In the genomic region with DNA sequence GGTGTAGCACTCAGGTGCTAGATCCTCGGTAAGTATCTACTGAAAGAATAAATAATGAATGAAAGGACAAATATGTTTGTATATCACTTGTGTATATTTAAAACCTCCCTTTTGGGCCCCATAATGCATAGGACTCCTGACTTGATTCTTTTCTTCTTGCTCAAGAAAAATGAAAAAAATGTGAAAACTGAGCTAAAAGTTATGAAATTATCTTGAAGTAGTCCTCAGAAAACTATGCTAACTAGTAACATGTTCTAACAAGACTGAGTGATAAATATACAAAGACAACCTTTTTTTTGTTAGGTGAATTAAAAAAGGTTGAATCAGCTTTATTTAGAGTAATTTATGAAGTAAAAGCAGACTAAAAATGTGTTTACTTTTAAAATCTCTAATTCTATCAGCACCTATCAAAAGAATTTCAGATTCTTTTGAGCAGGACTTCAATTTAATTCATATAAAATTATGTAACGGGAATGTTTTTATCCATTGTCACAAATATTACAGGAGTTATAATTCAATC, we compare ENCODE assay signal across 26 cellular contexts.
A peak's percentile ranks its signal among the peaks of the same experiment; 100 is the strongest.
DNase-seq lines count a peak whose midpoint lies in the region; TF ChIP-seq lines count a peak whose summit lies in the region.
"Had no signal": no experiment of that assay in that cellular context is flagged by ENCODE, and none has a peak within 500 bp of the region (broad histone marks: within the 10 kb centered on the region; RNA-seq: fewer than 3 reads in every experiment).

No MANE protein-coding gene starts in this region.

- H3K4me2 ChIP-seq in KMS-11: 0 out of 2 replicates have a peak overlapping the region, but pooled peaks have one; percentile 61

- TF ChIP-seq CTCF in KMS-11 (conservative IDR thresholded peaks at IDR 0.05; ENCODE audit: low read depth, low read length): no peak

- no peak overlapping the region for H3K4me3 ChIP-seq in KMS-11 (IDR thresholded peaks at IDR 0.05; ENCODE audit: insufficient read depth, low read depth, low read length)
- H3K4me3 ChIP-seq in adipocyte (ENCODE audit: low read length): no peak overlapping the region
- H3K4me3 ChIP-seq: PC-9 had no signal

- H3K4me1 ChIP-seq in KMS-11 (ENCODE audit: low read depth, poor library complexity, severe bottlenecking) (peaks cover 40% of the 10 kb centered on the region), adipocyte (ENCODE audit: control insufficient read depth, insufficient read depth, low read length) (peaks cover 63% of the 10 kb centered on the region)
- H3K4me1 ChIP-seq: BE2C had no signal

- H3K27me3 ChIP-seq in KMS-11 (ENCODE audit: insufficient read depth, low read depth): no peaks in the 10 kb centered on the region
- H3K27me3 ChIP-seq in adipocyte (replicated peaks; ENCODE audit: control insufficient read depth, insufficient read depth, low read length): no peaks in the 10 kb centered on the region
- H3K27me3 ChIP-seq: BE2C had no signal

- no peak overlapping the region for H2AFZ ChIP-seq in KMS-11 (ENCODE audit: low read depth)
- H2AFZ ChIP-seq: PC-9 had no signal

- DNase-seq in adipocyte (ENCODE audit: low read depth) (peak; percentile 72), dedifferentiated amniotic fluid mesenchymal stem cell (ENCODE audit: extremely low spot score) (peak; percentile 29), iris pigment epithelial cell (ENCODE audit: low read depth) (peak; percentile 37), NCI-H2196 (lab: John Stamatoyannopoulos, UW; ENCODE audit: unreplicated experiment) (no peak), germinal center (ENCODE audit: low spot score) (no peak), NCI-H187 treated with DMSO at 0.1 percent for 48 hours (lab: John Stamatoyannopoulos, UW) (no peak)
- DNase-seq in activated CD8-positive, alpha-beta memory T cell treated with anti-CD3 and anti-CD28 coated beads for 24 hours: no peak
- DNase-seq: BE2C; Calu3; CD8-positive, alpha-beta memory T cell; DMS153; DND-41; HCEC 1CT; MM.1S; NCI-H1048; NCI-H1417; NCI-H1694; NCI-H2081; NCI-H446 treated with DMSO at 0.1 percent for 48 hours; NCI-H82; NK-92 treated with Interleukin-12 subunit alpha and Interleukin-12 subunit beta, amount 100 ng/mL, for 24 hours; PC-9; RPMI8226; SHP77 treated with DMSO at 0.1 percent for 48 hours had no signal

- H3K9me3 ChIP-seq in adipocyte (ENCODE audit: control insufficient read depth, low read length): no peaks in the 10 kb centered on the region
- H3K9me3 ChIP-seq: BE2C had no signal

- H4K20me1 ChIP-seq in KMS-11 (ENCODE audit: insufficient read depth): no peaks in the 10 kb centered on the region

- H3K36me3 ChIP-seq in KMS-11 (ENCODE audit: insufficient read depth): no peaks in the 10 kb centered on the region
- no peaks in the 10 kb centered on the region for H3K36me3 ChIP-seq in adipocyte (ENCODE audit: control insufficient read depth, insufficient read depth, low read length, severe bottlenecking)
- H3K36me3 ChIP-seq: BE2C had no signal

- H3K79me2 ChIP-seq in KMS-11 (ENCODE audit: insufficient read depth, low read depth): no peaks in the 10 kb centered on the region

- H3K27ac ChIP-seq in KMS-11: no peak overlapping the region
- H3K27ac ChIP-seq: HL-60 had no signal

- H3K9ac ChIP-seq in KMS-11 (no peak overlapping the region), adipocyte (ENCODE audit: low read length) (no peak overlapping the region)

Comparison
In these comparisons a context has a peak if more than half of its experiments do, and no peak if none do; other contexts are left out.
1. DNase-seq: peak in adipocyte (single experiment), dedifferentiated amniotic fluid mesenchymal stem cell (single experiment) and iris pigment epithelial cell (single experiment); none in NCI-H2196 (single experiment), germinal center (single experiment), NCI-H187 treated with DMSO at 0.1 percent for 48 hours (single experiment) and activated CD8-positive, alpha-beta memory T cell treated with anti-CD3 and anti-CD28 coated beads for 24 hours (single experiment).